Comparison of ENCODE assay signal across 1 cellular context in the genomic region with DNA sequence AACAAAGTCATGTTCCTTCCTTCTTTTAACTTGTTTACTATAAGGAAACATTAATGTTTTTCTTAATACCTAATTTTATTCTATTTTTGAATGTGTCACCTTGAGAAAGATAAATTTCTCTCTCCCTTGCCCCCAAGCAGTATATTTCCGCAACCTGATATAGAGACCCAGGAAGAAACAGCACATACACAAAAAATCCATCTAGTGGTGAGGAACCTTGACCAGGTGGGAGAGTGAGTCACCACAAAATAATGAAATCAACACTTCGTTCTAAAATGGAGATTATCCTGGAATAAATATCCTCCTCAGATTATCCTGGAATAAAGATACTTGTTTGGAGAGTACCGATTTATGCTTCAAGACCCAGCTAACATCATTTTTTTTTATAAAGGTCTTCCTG.
TF ChIP-seq lines count a peak whose summit lies in the region.

No MANE protein-coding gene starts in this region.

TF ChIP-seq in IMR-90, 13 proteins besides CTCF, POLR2A, EP300 and RAD21 (continued from another document):
- TF ChIP-seq, protein P1, sequence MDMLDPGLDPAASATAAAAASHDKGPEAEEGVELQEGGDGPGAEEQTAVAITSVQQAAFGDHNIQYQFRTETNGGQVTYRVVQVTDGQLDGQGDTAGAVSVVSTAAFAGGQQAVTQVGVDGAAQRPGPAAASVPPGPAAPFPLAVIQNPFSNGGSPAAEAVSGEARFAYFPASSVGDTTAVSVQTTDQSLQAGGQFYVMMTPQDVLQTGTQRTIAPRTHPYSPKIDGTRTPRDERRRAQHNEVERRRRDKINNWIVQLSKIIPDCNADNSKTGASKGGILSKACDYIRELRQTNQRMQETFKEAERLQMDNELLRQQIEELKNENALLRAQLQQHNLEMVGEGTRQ (IDR thresholded peaks at IDR 0.05; ENCODE audit: low read depth, low read length), result no peak
- no peak for TF ChIP-seq MXI1 (IDR thresholded peaks at IDR 0.05; ENCODE audit: borderline replicate concordance, low read depth, low read length)
- TF ChIP-seq RCOR1 (IDR thresholded peaks at IDR 0.05; ENCODE audit: insufficient replicate concordance, low read length), result no peak
- no peak for TF ChIP-seq FOS (IDR thresholded peaks at IDR 0.05; ENCODE audit: low read depth, low read length)
- no peak for TF ChIP-seq CEBPB (IDR thresholded peaks at IDR 0.05; ENCODE audit: low read depth, low read length)
- no peak for TF ChIP-seq MAFK (IDR thresholded peaks at IDR 0.05; ENCODE audit: low read depth, low read length)
TF ChIP-seq in IMR-90: peak in this region for 0.
